2 cellular contexts compared by ENCODE assay signal in the genomic region with DNA sequence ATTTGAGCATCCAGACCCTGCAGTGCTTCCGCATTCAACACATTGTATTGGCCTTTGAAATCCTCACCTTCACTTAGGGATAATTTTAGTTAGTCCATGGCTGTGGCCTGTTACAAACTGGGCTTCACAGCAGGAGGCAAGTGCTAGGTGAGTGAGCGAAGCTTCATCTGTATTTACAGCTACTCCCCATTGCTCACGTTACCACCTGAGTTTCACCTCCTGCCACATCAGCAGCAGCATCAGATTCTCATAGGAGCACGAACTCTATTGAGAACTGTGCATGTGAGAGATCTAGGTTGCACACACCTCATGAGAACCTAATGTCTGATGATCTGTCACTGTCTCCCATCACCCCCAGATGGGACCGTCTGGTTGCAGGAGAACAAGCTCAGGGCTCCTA.
TF ChIP-seq lines count a peak whose summit lies in the region.

No MANE protein-coding gene starts in this region.

TF ChIP-seq in HEK293, 187 proteins besides CTCF, POLR2A, EP300 and RAD21:
- TF ChIP-seq ZNF2 (tag by site-specific recombination; IDR thresholded peaks at IDR 0.05) (no peak), ZNF610 (tag by site-specific recombination; IDR thresholded peaks at IDR 0.05; ENCODE audit: borderline replicate concordance) (peak; percentile 94), TRIM28 (IDR thresholded peaks at IDR 0.05; ENCODE audit: borderline replicate concordance, low read length) (no peak)
- TF ChIP-seq, protein P1, sequence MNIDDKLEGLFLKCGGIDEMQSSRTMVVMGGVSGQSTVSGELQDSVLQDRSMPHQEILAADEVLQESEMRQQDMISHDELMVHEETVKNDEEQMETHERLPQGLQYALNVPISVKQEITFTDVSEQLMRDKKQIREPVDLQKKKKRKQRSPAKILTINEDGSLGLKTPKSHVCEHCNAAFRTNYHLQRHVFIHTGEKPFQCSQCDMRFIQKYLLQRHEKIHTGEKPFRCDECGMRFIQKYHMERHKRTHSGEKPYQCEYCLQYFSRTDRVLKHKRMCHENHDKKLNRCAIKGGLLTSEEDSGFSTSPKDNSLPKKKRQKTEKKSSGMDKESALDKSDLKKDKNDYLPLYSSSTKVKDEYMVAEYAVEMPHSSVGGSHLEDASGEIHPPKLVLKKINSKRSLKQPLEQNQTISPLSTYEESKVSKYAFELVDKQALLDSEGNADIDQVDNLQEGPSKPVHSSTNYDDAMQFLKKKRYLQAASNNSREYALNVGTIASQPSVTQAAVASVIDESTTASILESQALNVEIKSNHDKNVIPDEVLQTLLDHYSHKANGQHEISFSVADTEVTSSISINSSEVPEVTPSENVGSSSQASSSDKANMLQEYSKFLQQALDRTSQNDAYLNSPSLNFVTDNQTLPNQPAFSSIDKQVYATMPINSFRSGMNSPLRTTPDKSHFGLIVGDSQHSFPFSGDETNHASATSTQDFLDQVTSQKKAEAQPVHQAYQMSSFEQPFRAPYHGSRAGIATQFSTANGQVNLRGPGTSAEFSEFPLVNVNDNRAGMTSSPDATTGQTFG (tag by site-specific recombination; IDR thresholded peaks at IDR 0.05; ENCODE audit: borderline replicate concordance), result no peak

TF ChIP-seq in IMR-90, 13 proteins besides CTCF, POLR2A, EP300 and RAD21:
- TF ChIP-seq RCOR1 (IDR thresholded peaks at IDR 0.05; ENCODE audit: insufficient replicate concordance, low read length) (no peak), MAFK (IDR thresholded peaks at IDR 0.05; ENCODE audit: low read depth, low read length) (no peak), NFE2L2 (IDR thresholded peaks at IDR 0.05; ENCODE audit: low read depth, low read length) (no peak), BHLHE40 (IDR thresholded peaks at IDR 0.05; ENCODE audit: low read depth, low read length) (no peak), FOS (IDR thresholded peaks at IDR 0.05; ENCODE audit: low read depth, low read length) (no peak), CHD1 (IDR thresholded peaks at IDR 0.05; ENCODE audit: low read depth, low read length) (no peak), MAZ (IDR thresholded peaks at IDR 0.05; ENCODE audit: borderline replicate concordance, low read depth, low read length) (no peak), CEBPB (IDR thresholded peaks at IDR 0.05; ENCODE audit: low read depth, low read length) (no peak), RFX5 (IDR thresholded peaks at IDR 0.05; ENCODE audit: low read depth, low read length) (no peak), SMC3 (IDR thresholded peaks at IDR 0.05; ENCODE audit: low read depth, low read length) (no peak)
- TF ChIP-seq, protein P2, sequence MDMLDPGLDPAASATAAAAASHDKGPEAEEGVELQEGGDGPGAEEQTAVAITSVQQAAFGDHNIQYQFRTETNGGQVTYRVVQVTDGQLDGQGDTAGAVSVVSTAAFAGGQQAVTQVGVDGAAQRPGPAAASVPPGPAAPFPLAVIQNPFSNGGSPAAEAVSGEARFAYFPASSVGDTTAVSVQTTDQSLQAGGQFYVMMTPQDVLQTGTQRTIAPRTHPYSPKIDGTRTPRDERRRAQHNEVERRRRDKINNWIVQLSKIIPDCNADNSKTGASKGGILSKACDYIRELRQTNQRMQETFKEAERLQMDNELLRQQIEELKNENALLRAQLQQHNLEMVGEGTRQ (IDR thresholded peaks at IDR 0.05; ENCODE audit: low read depth, low read length), result no peak
- TF ChIP-seq, protein P3, sequence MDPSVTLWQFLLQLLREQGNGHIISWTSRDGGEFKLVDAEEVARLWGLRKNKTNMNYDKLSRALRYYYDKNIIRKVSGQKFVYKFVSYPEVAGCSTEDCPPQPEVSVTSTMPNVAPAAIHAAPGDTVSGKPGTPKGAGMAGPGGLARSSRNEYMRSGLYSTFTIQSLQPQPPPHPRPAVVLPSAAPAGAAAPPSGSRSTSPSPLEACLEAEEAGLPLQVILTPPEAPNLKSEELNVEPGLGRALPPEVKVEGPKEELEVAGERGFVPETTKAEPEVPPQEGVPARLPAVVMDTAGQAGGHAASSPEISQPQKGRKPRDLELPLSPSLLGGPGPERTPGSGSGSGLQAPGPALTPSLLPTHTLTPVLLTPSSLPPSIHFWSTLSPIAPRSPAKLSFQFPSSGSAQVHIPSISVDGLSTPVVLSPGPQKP (IDR thresholded peaks at IDR 0.05; ENCODE audit: borderline replicate concordance, low read depth, low read length), result no peak
